8 cellular contexts compared by ENCODE assay signal in the genomic region with DNA sequence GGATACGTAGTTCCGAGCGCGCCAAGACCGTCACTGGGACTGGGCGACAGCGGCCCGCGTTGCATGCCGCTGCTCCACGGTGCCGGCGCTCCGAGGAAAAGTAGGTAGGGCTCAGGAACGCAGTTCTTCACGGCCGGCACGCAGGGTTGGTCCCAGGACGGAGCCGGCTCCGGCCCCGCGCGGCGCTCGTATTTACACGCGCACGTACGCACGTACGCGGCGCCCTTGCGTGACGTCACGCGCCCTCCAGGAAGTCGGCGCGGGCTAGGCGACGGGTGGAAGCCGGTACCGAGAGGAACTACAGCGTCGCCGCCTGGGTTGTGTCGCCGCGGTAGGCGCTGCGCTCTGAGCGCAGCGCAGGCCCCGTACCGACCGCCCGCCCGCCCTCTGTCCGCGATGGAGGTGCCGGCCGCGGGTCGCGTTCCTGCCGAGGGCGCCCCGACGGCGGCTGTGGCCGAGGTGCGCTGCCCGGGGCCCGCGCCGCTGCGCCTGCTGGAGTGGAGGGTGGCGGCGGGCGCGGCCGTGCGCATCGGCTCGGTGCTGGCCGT. TPM values are rescaled to one million over a fixed set of nuclear protein-coding genes. Genes with fewer than 3 reads are reported as not detected.
DNase-seq lines count a peak whose midpoint lies in the region; ATAC-seq lines count a peak whose summit lies in the region.

A gene with protein sequence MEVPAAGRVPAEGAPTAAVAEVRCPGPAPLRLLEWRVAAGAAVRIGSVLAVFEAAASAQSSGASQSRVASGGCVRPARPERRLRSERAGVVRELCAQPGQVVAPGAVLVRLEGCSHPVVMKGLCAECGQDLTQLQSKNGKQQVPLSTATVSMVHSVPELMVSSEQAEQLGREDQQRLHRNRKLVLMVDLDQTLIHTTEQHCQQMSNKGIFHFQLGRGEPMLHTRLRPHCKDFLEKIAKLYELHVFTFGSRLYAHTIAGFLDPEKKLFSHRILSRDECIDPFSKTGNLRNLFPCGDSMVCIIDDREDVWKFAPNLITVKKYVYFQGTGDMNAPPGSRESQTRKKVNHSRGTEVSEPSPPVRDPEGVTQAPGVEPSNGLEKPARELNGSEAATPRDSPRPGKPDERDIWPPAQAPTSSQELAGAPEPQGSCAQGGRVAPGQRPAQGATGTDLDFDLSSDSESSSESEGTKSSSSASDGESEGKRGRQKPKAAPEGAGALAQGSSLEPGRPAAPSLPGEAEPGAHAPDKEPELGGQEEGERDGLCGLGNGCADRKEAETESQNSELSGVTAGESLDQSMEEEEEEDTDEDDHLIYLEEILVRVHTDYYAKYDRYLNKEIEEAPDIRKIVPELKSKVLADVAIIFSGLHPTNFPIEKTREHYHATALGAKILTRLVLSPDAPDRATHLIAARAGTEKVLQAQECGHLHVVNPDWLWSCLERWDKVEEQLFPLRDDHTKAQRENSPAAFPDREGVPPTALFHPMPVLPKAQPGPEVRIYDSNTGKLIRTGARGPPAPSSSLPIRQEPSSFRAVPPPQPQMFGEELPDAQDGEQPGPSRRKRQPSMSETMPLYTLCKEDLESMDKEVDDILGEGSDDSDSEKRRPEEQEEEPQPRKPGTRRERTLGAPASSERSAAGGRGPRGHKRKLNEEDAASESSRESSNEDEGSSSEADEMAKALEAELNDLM (plus strand): TSS at position 252 of the 548 bp plus-strand sequence. CDS start 145 bp downstream, at position 397.

- H3K4me1 Mint-ChIP-seq in CD4-positive, CD25-positive, alpha-beta regulatory T cell, result peaks cover 16 to 64% (median 44%) of the 10 kb centered on the region in 4 donors

- H3K4me3 ChIP-seq in CD4-positive, CD25-positive, alpha-beta regulatory T cell (ENCODE audit: low read depth, low read length), result peak within 1 kb of the TSS; percentile 95

- ATAC-seq in CD4-positive, CD25-positive, alpha-beta regulatory T cell (ENCODE audit: low read depth in 2 of 2), result peak; percentile 56
- ATAC-seq in GM19395 (IDR thresholded peaks at IDR 0.05; ENCODE audit: unreplicated experiment) (peak; percentile 72), HG03521 (IDR thresholded peaks at IDR 0.05; ENCODE audit: unreplicated experiment) (peak; percentile 57)

- H3K4me1 ChIP-seq in CD4-positive, CD25-positive, alpha-beta regulatory T cell (ENCODE audit: control insufficient read depth, insufficient read depth, low read length, poor library complexity, severe bottlenecking), result peaks cover 51% of the 10 kb centered on the region

- H3K27me3 ChIP-seq in CD4-positive, CD25-positive, alpha-beta regulatory T cell (ENCODE audit: control insufficient read depth, insufficient read depth, low read length), result no peaks in the 10 kb centered on the region

- H3K27ac Mint-ChIP-seq in CD4-positive, CD25-positive, alpha-beta regulatory T cell, result peak within 1 kb of the TSS; percentile 98 to 99 (median 99)

- H3K9me3 Mint-ChIP-seq in CD4-positive, CD25-positive, alpha-beta regulatory T cell, result peaks cover 0 to 6% (median 2%) of the 10 kb centered on the region in 7 donors

- peak within 1 kb of the TSS; percentile 97 to 99 (median 98) for H3K4me3 Mint-ChIP-seq in CD4-positive, CD25-positive, alpha-beta regulatory T cell

- H3K9me3 ChIP-seq in CD4-positive, CD25-positive, alpha-beta regulatory T cell (ENCODE audit: control insufficient read depth in 2 of 2, low read length in 2 of 2), result peaks cover 0 to 5% of the 10 kb centered on the region in 2 experiments

- peaks cover 16% of the 10 kb centered on the region for H3K36me3 Mint-ChIP-seq in CD4-positive, CD25-positive, alpha-beta regulatory T cell

- H3K27ac ChIP-seq in CD4-positive, CD25-positive, alpha-beta regulatory T cell (ENCODE audit: insufficient read depth, low read length, poor library complexity, severe bottlenecking), result peak within 1 kb of the TSS; percentile 98

- peaks cover 11% of the 10 kb centered on the region for H3K27me3 Mint-ChIP-seq in CD4-positive, CD25-positive, alpha-beta regulatory T cell

- peak; percentile 83 to 96 (median 93) for DNase-seq in CD4-positive, CD25-positive, alpha-beta regulatory T cell
- peak; percentile 74 for DNase-seq in NCI-H82 treated with DMSO at 0.1 percent for 48 hours (lab: John Stamatoyannopoulos, UW; ENCODE audit: unreplicated experiment)
- peak; percentile 84 to 87 for DNase-seq in activated CD4-positive, alpha-beta T cell treated with anti-CD3 and anti-CD28 coated beads, Interleukin-2, amount 50 U/mL, for 48 hours
- DNase-seq in effector CD8-positive, alpha-beta T cell (lab: John Stamatoyannopoulos, UW), result peak; percentile 81
- peak; percentile 97 to 98 for DNase-seq in lung microvascular endothelial cell (ENCODE audit: low read depth in 2 of 2)
- peak; percentile 70 to 78 (median 78) for DNase-seq in stimulated activated CD4-positive, alpha-beta T cell treated with anti-CD3 and anti-CD28 coated beads, TNF-alpha, amount 100 ng/mL, for 4 hours (ENCODE audit: low read depth in 3 of 3)

- H3K36me3 ChIP-seq in CD4-positive, CD25-positive, alpha-beta regulatory T cell (ENCODE audit: control insufficient read depth, insufficient read depth, low read length), result peaks cover 3% of the 10 kb centered on the region

RNA-seq across cellular contexts. Expression of the gene that starts here (rescaled TPM):
- total RNA-seq in CD4-positive, CD25-positive, alpha-beta regulatory T cell, result 59.7 TPM
- 10 to 100 TPM; 12.9 to 16.9 (median 15.7) TPM for polyA plus RNA-seq in CD4-positive, CD25-positive, alpha-beta regulatory T cell
- 16.1 and 25.0 TPM in 2 replicates for total RNA-seq in lung microvascular endothelial cell

Comparison
In these comparisons a context has a peak if more than half of its experiments do, and no peak if none do; other contexts are left out.
1. Peak in every context shown above with its lines: DNase-seq, ATAC-seq, H3K4me3 ChIP-seq and H3K27ac ChIP-seq.